ENCODE assay signal across 1 cellular context in the genomic region with DNA sequence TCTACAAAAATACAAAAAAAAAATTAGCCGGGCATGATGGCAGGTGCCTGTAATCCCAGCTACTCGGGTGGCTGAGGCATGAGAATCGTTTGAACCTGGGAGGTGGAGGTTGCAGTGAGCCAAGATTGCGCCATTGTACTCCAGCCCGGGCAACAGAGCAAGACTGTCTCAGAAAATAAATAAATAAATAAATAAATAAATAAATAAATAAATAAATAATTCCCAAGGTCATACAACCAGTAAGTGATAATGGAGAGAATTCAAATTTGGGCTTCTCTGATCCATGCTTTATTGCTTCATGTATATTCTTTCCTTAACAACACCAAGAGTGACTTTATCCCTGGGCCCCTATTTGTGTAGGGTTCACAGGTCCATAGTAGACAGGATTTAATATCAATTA. TPM values are rescaled to one million over a fixed set of nuclear protein-coding genes. Genes with fewer than 3 reads are reported as not detected.
"Had no signal": no experiment of that assay in that cellular context is flagged by ENCODE, and none has a peak within 500 bp of the region (broad histone marks: within the 10 kb centered on the region; RNA-seq: fewer than 3 reads in every experiment).

No MANE protein-coding gene starts in this region.

RNA-seq across cellular contexts. Expression of a gene that starts 10.5 kb away (rescaled TPM):
- total RNA-seq: GM12878 had no signal
